In genomic region chr9:37801959-37802711, GRCh38 we compare ENCODE assay signal across 1 cellular context.
TF ChIP-seq lines count a peak whose summit lies in the region.

No MANE protein-coding gene starts in this region.

TF ChIP-seq in GM23338, 12 proteins besides CTCF, POLR2A, EP300 and RAD21 (continued from another document):
- TF ChIP-seq REST (IDR thresholded peaks at IDR 0.05; ENCODE audit: unreplicated experiment) (no peak), ZNF331 (CRISPR knock-in tag; IDR thresholded peaks at IDR 0.05; ENCODE audit: low read depth) (no peak), STAT1 (IDR thresholded peaks at IDR 0.05; ENCODE audit: unreplicated experiment) (no peak), JUNB (IDR thresholded peaks at IDR 0.05; ENCODE audit: unreplicated experiment) (no peak), EZH2phosphoT487 (IDR thresholded peaks at IDR 0.05; ENCODE audit: unreplicated experiment) (no peak), ETS1 (IDR thresholded peaks at IDR 0.05) (no peak)
TF ChIP-seq in GM23338: peak in this region for 0.
